ENCODE assay signal across 14 cellular contexts in the genomic region with DNA sequence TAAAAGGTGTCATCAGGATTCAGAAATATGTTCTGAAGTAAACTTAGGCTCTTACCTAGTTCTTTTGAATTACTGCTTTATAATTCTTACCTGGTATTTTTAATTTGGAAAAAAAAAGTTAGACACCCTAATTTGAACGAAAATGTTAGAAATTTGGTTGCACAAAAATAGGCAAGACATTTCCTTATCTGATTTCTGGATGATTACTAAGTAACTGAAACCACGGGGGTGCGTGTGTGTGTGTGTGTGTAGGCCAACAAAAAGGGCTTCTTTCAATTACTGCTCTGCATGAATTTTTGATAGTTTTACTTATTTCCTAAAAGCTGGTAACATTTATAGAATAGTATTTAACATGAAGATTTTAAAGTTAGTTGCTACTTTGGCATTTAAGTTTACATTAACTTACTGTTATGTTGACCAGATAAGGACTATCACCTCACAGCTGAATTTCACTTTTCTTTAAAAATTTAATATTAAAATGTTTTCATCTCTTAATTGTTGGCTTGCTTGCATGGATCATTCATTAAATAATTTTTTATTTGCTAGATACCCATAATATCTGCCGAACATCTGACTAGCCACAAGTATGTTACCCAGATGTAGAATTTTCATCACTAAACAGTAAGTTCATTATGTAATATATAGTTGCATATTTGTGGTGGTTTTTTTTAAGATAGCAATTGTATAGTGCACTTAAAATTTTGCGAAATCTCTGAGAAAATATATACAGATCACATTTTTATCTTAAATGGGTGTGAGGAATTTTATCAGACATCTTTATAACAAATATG.
DNase-seq lines count a peak whose midpoint lies in the region; ATAC-seq and TF ChIP-seq lines count a peak whose summit lies in the region.
"Had no signal": no experiment of that assay in that cellular context is flagged by ENCODE, and none has a peak within 500 bp of the region (broad histone marks: within the 10 kb centered on the region; RNA-seq: fewer than 3 reads in every experiment).

No MANE protein-coding gene starts in this region.

- TF ChIP-seq CTCF in AG10803 (conservative IDR thresholded peaks at IDR 0.05; ENCODE audit: low read length) (no peak), HFFc6 (IDR thresholded peaks at IDR 0.05) (no peak)

- H3K27me3 Mint-ChIP-seq in HFFc6 (ENCODE audit: insufficient read depth) = peaks cover 3% of the 10 kb centered on the region
- no peaks in the 10 kb centered on the region for H3K27me3 Mint-ChIP-seq in activated T-helper 17 cell treated with anti-CD3 and anti-CD28 coated beads, Interleukin-2, amount 50 U/mL, for 72 hours
- peaks cover 0 to 9% (median 8%) of the 10 kb centered on the region in 3 donors for H3K27me3 Mint-ChIP-seq in immature natural killer cell (ENCODE audit: low read depth in 3 of 3)

- H3K9me3 Mint-ChIP-seq in HFFc6 (no peaks in the 10 kb centered on the region), immature natural killer cell (no peaks in the 10 kb centered on the region)
- H3K9me3 Mint-ChIP-seq in activated T-helper 17 cell treated with anti-CD3 and anti-CD28 coated beads, Interleukin-2, amount 50 U/mL, for 72 hours = no peaks in the 10 kb centered on the region

- 0 out of 2 replicates have a peak overlapping the region, but pooled peaks have one; percentile 9 for H3K27ac Mint-ChIP-seq in HFFc6
- H3K27ac Mint-ChIP-seq in activated T-helper 17 cell treated with anti-CD3 and anti-CD28 coated beads, Interleukin-2, amount 50 U/mL, for 72 hours = peak overlapping the region; percentile 57
- peak overlapping the region; percentile 30 to 68 (median 58) for H3K27ac Mint-ChIP-seq in immature natural killer cell

- DNase-seq in AG10803 (ENCODE audit: low read depth) (peak; percentile 35), HFFc6 (no peak), immature natural killer cell (no peak), H4 (ENCODE audit: low spot score) (no peak)
- no peak for DNase-seq in effector CD8-positive, alpha-beta T cell (lab: John Stamatoyannopoulos, UW)
- DNase-seq: C1 segment of cervical spinal cord, MG63, NCI-H345, SW 1271 had no signal

- H3K36me3 Mint-ChIP-seq in HFFc6 (ENCODE audit: low read depth) (peaks cover 29% of the 10 kb centered on the region), immature natural killer cell (peaks cover 11 to 30% (median 17%) of the 10 kb centered on the region in 3 donors)
- H3K36me3 Mint-ChIP-seq in activated T-helper 17 cell treated with anti-CD3 and anti-CD28 coated beads, Interleukin-2, amount 50 U/mL, for 72 hours (ENCODE audit: low read depth) = peaks cover 96% of the 10 kb centered on the region

- H3K4me3 Mint-ChIP-seq in HFFc6 = no peak overlapping the region
- peak overlapping the region; percentile 33 for H3K4me3 Mint-ChIP-seq in activated T-helper 17 cell treated with anti-CD3 and anti-CD28 coated beads, Interleukin-2, amount 50 U/mL, for 72 hours
- H3K4me3 Mint-ChIP-seq in immature natural killer cell = peak overlapping the region in 1 of 5 donors; percentile 19

- ATAC-seq in activated T-helper 17 cell treated with anti-CD3 and anti-CD28 coated beads, Interleukin-2, amount 50 U/mL, for 72 hours (replicated peaks) = peak; percentile 65
- ATAC-seq in GM19467 (IDR thresholded peaks at IDR 0.05; ENCODE audit: unreplicated experiment) (no peak), GM19328 (IDR thresholded peaks at IDR 0.05; ENCODE audit: unreplicated experiment) (no peak)
- ATAC-seq: HCT116 had no signal

- peaks cover 38% of the 10 kb centered on the region for H3K4me1 Mint-ChIP-seq in HFFc6 (ENCODE audit: low read depth)
- peaks cover 20% of the 10 kb centered on the region for H3K4me1 Mint-ChIP-seq in activated T-helper 17 cell treated with anti-CD3 and anti-CD28 coated beads, Interleukin-2, amount 50 U/mL, for 72 hours
- peaks cover 37 to 74% of the 10 kb centered on the region in 2 donors for H3K4me1 Mint-ChIP-seq in immature natural killer cell

- no peak overlapping the region for H3K4me3 ChIP-seq in AG10803 (ENCODE audit: low read length)
- H3K4me3 ChIP-seq: MG63, right atrium auricular region had no signal
